In genomic region chr16:1533443-1533951, GRCh38 we compare ENCODE assay signal across 8 cellular contexts. TPM values are rescaled to one million over a fixed set of nuclear protein-coding genes. Genes with fewer than 3 reads are reported as not detected.
A peak's percentile ranks its signal among the peaks of the same experiment; 100 is the strongest.
DNase-seq lines count a peak whose midpoint lies in the region; ATAC-seq, FAIRE-seq and TF ChIP-seq lines count a peak whose summit lies in the region.

TSS of gene TMEM204 (plus strand) at chr16:1533666. CDS start at chr16:1534276, 610 bp downstream.

- DNase-seq in CD8-positive, alpha-beta T cell = peak in 6 of 7 experiments; percentile 34 to 83 (median 50)
- DNase-seq in activated CD4-positive, alpha-beta memory T cell treated with anti-CD3 and anti-CD28 coated beads, Interleukin-2, amount 10 ng/mL, durations not matched to agents 7 days and 5 days = peak; percentile 69
- DNase-seq in fibroblast of peridontal ligament (ENCODE audit: extremely low read depth) (peak; percentile 69), pancreas (peak in 1 of 6 donors; percentile 54), DMS 273 (lab: John Stamatoyannopoulos, UW; ENCODE audit: unreplicated experiment) (no peak), frontal cortex (ENCODE audit: low spot score in 2 of 2) (no peak), glomerular visceral epithelial cell (ENCODE audit: extremely low spot score) (no peak)

- peaks cover 21% of the 10 kb centered on the region for H3K36me3 ChIP-seq in CD8-positive, alpha-beta T cell (ENCODE audit: insufficient read depth, low read length)
- no peaks in the 10 kb centered on the region for H3K36me3 ChIP-seq in pancreas

- FAIRE-seq in pancreas (lab: Jason Lieb, UNC) = no peak
- no peak for FAIRE-seq in frontal cortex (lab: Jason Lieb, UNC)

- H3K27ac Mint-ChIP-seq in CD8-positive, alpha-beta T cell = peak within 1 kb of the TSS; percentile 83
- peak within 1 kb of the TSS; percentile 92 for H3K27ac Mint-ChIP-seq in activated CD4-positive, alpha-beta memory T cell treated with anti-CD3 and anti-CD28 coated beads, Interleukin-2, amount 10 ng/mL, durations not matched to agents 7 days and 5 days

- no peaks in the 10 kb centered on the region for H3K27me3 Mint-ChIP-seq in CD8-positive, alpha-beta T cell (ENCODE audit: low read depth)
- no peaks in the 10 kb centered on the region for H3K27me3 Mint-ChIP-seq in activated CD4-positive, alpha-beta memory T cell treated with anti-CD3 and anti-CD28 coated beads, Interleukin-2, amount 10 ng/mL, durations not matched to agents 7 days and 5 days

- WGBS in pancreas, 2 donors = 82 to 87% methylated on average over 26 to 27 of the region's 27 CpGs

- H3K4me3 ChIP-seq in CD8-positive, alpha-beta T cell (ENCODE audit: low read depth, low read length) = peak within 1 kb of the TSS; percentile 78
- H3K4me3 ChIP-seq in pancreas = peak within 1 kb of the TSS; percentile 7 to 41 (median 22)

- no peaks in the 10 kb centered on the region for H3K9me3 Mint-ChIP-seq in CD8-positive, alpha-beta T cell
- no peaks in the 10 kb centered on the region for H3K9me3 Mint-ChIP-seq in activated CD4-positive, alpha-beta memory T cell treated with anti-CD3 and anti-CD28 coated beads, Interleukin-2, amount 10 ng/mL, durations not matched to agents 7 days and 5 days

- CTCF ChIA-PET in CD8-positive, alpha-beta T cell (lab: Charles Lee) = interaction anchor here (0.7 kb wide), 1 partner anchor 191 kb away, joined by 3 read pairs; no protein-coding TSS in a partner anchor
- CTCF ChIA-PET in activated CD4-positive, alpha-beta memory T cell treated with anti-CD3 and anti-CD28 coated beads, Interleukin-2, amount 10 ng/mL, durations not matched to agents 7 days and 5 days (lab: Charles Lee) = interaction anchor here (1.0 to 1.3 kb wide), 2 partner anchors 113 to 170 kb away, joined by 3 to 5 read pairs; partner anchors contain the start of gene UQCC4

- H3K4me1 Mint-ChIP-seq in CD8-positive, alpha-beta T cell (ENCODE audit: low read depth) = peaks cover 51% of the 10 kb centered on the region
- H3K4me1 Mint-ChIP-seq in activated CD4-positive, alpha-beta memory T cell treated with anti-CD3 and anti-CD28 coated beads, Interleukin-2, amount 10 ng/mL, durations not matched to agents 7 days and 5 days = peaks cover 43% of the 10 kb centered on the region

- H3K4me3 Mint-ChIP-seq in CD8-positive, alpha-beta T cell = peak within 1 kb of the TSS; percentile 88
- peak within 1 kb of the TSS; percentile 100 for H3K4me3 Mint-ChIP-seq in activated CD4-positive, alpha-beta memory T cell treated with anti-CD3 and anti-CD28 coated beads, Interleukin-2, amount 10 ng/mL, durations not matched to agents 7 days and 5 days

- no peaks in the 10 kb centered on the region for H3K9me3 ChIP-seq in CD8-positive, alpha-beta T cell (ENCODE audit: low read length)
- no peaks in the 10 kb centered on the region for H3K9me3 ChIP-seq in pancreas

- peak within 1 kb of the TSS; percentile 69 for H3K27ac ChIP-seq in CD8-positive, alpha-beta T cell (ENCODE audit: low read depth, low read length)
- H3K27ac ChIP-seq in pancreas = peak within 1 kb of the TSS; percentile 16 to 59 (median 34)

- TF ChIP-seq CTCF in CD8-positive, alpha-beta T cell (IDR thresholded peaks at IDR 0.05) = no peak
- no peak for TF ChIP-seq CTCF in pancreas (IDR thresholded peaks at IDR 0.05)

- H3K27me3 ChIP-seq in CD8-positive, alpha-beta T cell (ENCODE audit: insufficient read depth, low read length) = no peaks in the 10 kb centered on the region
- H3K27me3 ChIP-seq in pancreas = no peaks in the 10 kb centered on the region

- ATAC-seq in CD8-positive, alpha-beta T cell = peak; percentile 35
- peak in 3 of 4 donors; percentile 9 to 35 (median 34) for ATAC-seq in pancreas
- no peak for ATAC-seq in GM19463 (IDR thresholded peaks at IDR 0.05; ENCODE audit: unreplicated experiment)

- intact Hi-C loops in CD8-positive, alpha-beta T cell (cut with DNase I, micrococcal nuclease) = loop anchor here in 1 of 2 experiments (10.0 kb wide), 2 partner anchors 59 to 229 kb away; partner anchors contain the start of genes CLCN7 and UBE2I
- intact Hi-C loops in pancreas (cut with DNase I) = no loop called here

- peaks cover 50% of the 10 kb centered on the region for H3K4me1 ChIP-seq in CD8-positive, alpha-beta T cell (ENCODE audit: insufficient read depth, low read length)
- H3K4me1 ChIP-seq in pancreas = no peaks in the 10 kb centered on the region

- POLR2A ChIA-PET in CD8-positive, alpha-beta T cell (lab: Charles Lee) = interaction anchor here (0.6 to 1.2 kb wide), 7 partner anchors 8 to 113 kb away, joined by 3 to 6 read pairs (median 3); partner anchors contain the start of genes TELO2 and UQCC4
- POLR2A ChIA-PET in activated CD4-positive, alpha-beta memory T cell treated with anti-CD3 and anti-CD28 coated beads, Interleukin-2, amount 10 ng/mL, durations not matched to agents 7 days and 5 days (lab: Charles Lee) = interaction anchor here (0.5 to 2.7 kb wide), 10 partner anchors 10 to 1010 kb away, joined by 3 to 14 read pairs (median 4); partner anchors contain the start of genes CLCN7, JPT2, NME3 and TELO2

- peaks cover 34% of the 10 kb centered on the region for H3K36me3 Mint-ChIP-seq in CD8-positive, alpha-beta T cell
- peaks cover 45% of the 10 kb centered on the region for H3K36me3 Mint-ChIP-seq in activated CD4-positive, alpha-beta memory T cell treated with anti-CD3 and anti-CD28 coated beads, Interleukin-2, amount 10 ng/mL, durations not matched to agents 7 days and 5 days (ENCODE audit: low read depth)

RNA-seq across cellular contexts. Expression of gene TMEM204, which starts in this region (rescaled TPM):
- 1 to 10 TPM; 6.8 to 7.3 TPM for total RNA-seq in CD8-positive, alpha-beta T cell
- total RNA-seq in activated CD4-positive, alpha-beta memory T cell treated with anti-CD3 and anti-CD28 coated beads, Interleukin-2, amount 10 ng/mL, durations not matched to agents 7 days and 5 days = 10 to 100 TPM; 42.9 to 43.5 TPM
- total RNA-seq in pancreas (1 to 10 TPM; 2.4 to 9.6 (median 4.6) TPM), frontal cortex (3.7 TPM)
- 1 to 10 TPM; 8.8 to 9.8 TPM for polyA plus RNA-seq in pancreas

Comparison
In these comparisons a context has a peak if more than half of its experiments do, and no peak if none do; other contexts are left out.
1. DNase-seq: peak in CD8-positive, alpha-beta T cell (6 of 7), activated CD4-positive, alpha-beta memory T cell treated with anti-CD3 and anti-CD28 coated beads, Interleukin-2, amount 10 ng/mL, durations not matched to agents 7 days and 5 days (single experiment) and fibroblast of peridontal ligament (single experiment); none in DMS 273 (single experiment), frontal cortex (0 of 2) and glomerular visceral epithelial cell (single experiment).